9 cellular contexts compared by ENCODE assay signal in genomic region chr10:101779544-101780186, GRCh38. TPM values are rescaled to one million over a fixed set of nuclear protein-coding genes. Genes with fewer than 3 reads are reported as not detected.
DNase-seq lines count a peak whose midpoint lies in the region; ATAC-seq lines count a peak whose summit lies in the region.
"Had no signal": no experiment of that assay in that cellular context is flagged by ENCODE, and none has a peak within 500 bp of the region (broad histone marks: within the 10 kb centered on the region; RNA-seq: fewer than 3 reads in every experiment).

No MANE protein-coding gene starts in this region.

- H3K27me3 Mint-ChIP-seq in CD4-positive, CD25-positive, alpha-beta regulatory T cell: peaks cover 43% of the 10 kb centered on the region
- peaks cover 18 to 37% (median 34%) of the 10 kb centered on the region in 3 donors for H3K27me3 Mint-ChIP-seq in naive B cell

- ATAC-seq in CD4-positive, CD25-positive, alpha-beta regulatory T cell (ENCODE audit: low read depth in 2 of 2): peak; percentile 54 to 58
- ATAC-seq in GM21825 (IDR thresholded peaks at IDR 0.05; ENCODE audit: unreplicated experiment) (peak; percentile 40), naive B cell (ENCODE audit: low read depth in 2 of 2) (peak; percentile 68 to 70), HG02588 (IDR thresholded peaks at IDR 0.05; ENCODE audit: unreplicated experiment) (no peak)

- H3K4me3 Mint-ChIP-seq in CD4-positive, CD25-positive, alpha-beta regulatory T cell: peak overlapping the region; percentile 63 to 93 (median 84)
- peak overlapping the region; percentile 76 to 91 (median 84) for H3K4me3 Mint-ChIP-seq in naive B cell

- no peak overlapping the region for H3K27ac ChIP-seq in CD4-positive, CD25-positive, alpha-beta regulatory T cell (ENCODE audit: insufficient read depth, low read length, poor library complexity, severe bottlenecking)

- H3K9me3 Mint-ChIP-seq in CD4-positive, CD25-positive, alpha-beta regulatory T cell: no peaks in the 10 kb centered on the region
- H3K9me3 Mint-ChIP-seq in naive B cell: no peaks in the 10 kb centered on the region

- peaks cover 71% of the 10 kb centered on the region for H3K4me1 ChIP-seq in CD4-positive, CD25-positive, alpha-beta regulatory T cell (ENCODE audit: control insufficient read depth, insufficient read depth, low read length, poor library complexity, severe bottlenecking)

- peak overlapping the region; percentile 74 for H3K4me3 ChIP-seq in CD4-positive, CD25-positive, alpha-beta regulatory T cell (ENCODE audit: low read depth, low read length)

- DNase-seq in CD4-positive, CD25-positive, alpha-beta regulatory T cell: peak; percentile 71 to 78 (median 74)
- peak; percentile 38 for DNase-seq in NCI-H748 treated with DMSO at 0.1 percent for 48 hours (lab: John Stamatoyannopoulos, UW)
- peak; percentile 71 for DNase-seq in activated T-helper 1 cell treated with Interleukin-2 at 50 U/mL for 16 hours (ENCODE audit: low read depth)
- DNase-seq in fibroblast of gingiva (ENCODE audit: low read depth): peak; percentile 38
- DNase-seq in naive B cell: peak; percentile 82
- DNase-seq in stimulated activated CD8-positive, alpha-beta memory T cell treated with anti-CD3 and anti-CD28 coated beads, Interleukin-7, amount 100 ng/mL, for 24 hours (ENCODE audit: low read depth): peak; percentile 74

- H3K36me3 Mint-ChIP-seq in CD4-positive, CD25-positive, alpha-beta regulatory T cell: no peaks in the 10 kb centered on the region
- no peaks in the 10 kb centered on the region for H3K36me3 Mint-ChIP-seq in naive B cell

- H3K36me3 ChIP-seq in CD4-positive, CD25-positive, alpha-beta regulatory T cell (ENCODE audit: control insufficient read depth, insufficient read depth, low read length): peaks cover 3% of the 10 kb centered on the region

- H3K9me3 ChIP-seq in CD4-positive, CD25-positive, alpha-beta regulatory T cell (ENCODE audit: control insufficient read depth in 2 of 2, low read length in 2 of 2): no peaks in the 10 kb centered on the region

- H3K27me3 ChIP-seq in CD4-positive, CD25-positive, alpha-beta regulatory T cell (ENCODE audit: control insufficient read depth, insufficient read depth, low read length): peaks cover 11% of the 10 kb centered on the region

- peak overlapping the region in 1 of 3 donors; percentile 67 for H3K27ac Mint-ChIP-seq in CD4-positive, CD25-positive, alpha-beta regulatory T cell
- H3K27ac Mint-ChIP-seq in naive B cell: peak overlapping the region in 1 of 6 donors; percentile 63

- H3K4me1 Mint-ChIP-seq in CD4-positive, CD25-positive, alpha-beta regulatory T cell: peaks cover 15 to 72% (median 34%) of the 10 kb centered on the region in 4 donors
- peaks cover 60 to 68% (median 62%) of the 10 kb centered on the region in 3 donors for H3K4me1 Mint-ChIP-seq in naive B cell

RNA-seq across cellular contexts. Expression of gene NPM3, which starts 3.6 kb away (rescaled TPM):
- total RNA-seq in CD4-positive, CD25-positive, alpha-beta regulatory T cell: 7.3 TPM
- polyA plus RNA-seq in CD4-positive, CD25-positive, alpha-beta regulatory T cell: 1 to 10 TPM; 3.1 to 4.5 (median 3.1) TPM
- 1 to 10 TPM; 2.0 to 5.4 (median 4.2) TPM for polyA plus RNA-seq in naive B cell (ENCODE audit: low read depth in 6 of 6)

RNA-seq across cellular contexts. Expression of gene FGF8, which starts 3.8 kb away (rescaled TPM):
- total RNA-seq in CD4-positive, CD25-positive, alpha-beta regulatory T cell: not detected
- not detected for polyA plus RNA-seq in CD4-positive, CD25-positive, alpha-beta regulatory T cell
- polyA plus RNA-seq in naive B cell (ENCODE audit: low read depth in 6 of 6): not detected
- total RNA-seq: M059J had no signal

RNA-seq across cellular contexts. Expression of gene OGA, which starts 38.6 kb away (rescaled TPM):
- total RNA-seq in CD4-positive, CD25-positive, alpha-beta regulatory T cell: 442 TPM
- 10 to 100 TPM; 36.7 to 42.2 (median 41.3) TPM for polyA plus RNA-seq in CD4-positive, CD25-positive, alpha-beta regulatory T cell
- polyA plus RNA-seq in naive B cell (ENCODE audit: low read depth in 6 of 6): 10 to 100 TPM; 36.1 to 77.5 (median 61.2) TPM
